20 cellular contexts compared by ENCODE assay signal in the genomic region with DNA sequence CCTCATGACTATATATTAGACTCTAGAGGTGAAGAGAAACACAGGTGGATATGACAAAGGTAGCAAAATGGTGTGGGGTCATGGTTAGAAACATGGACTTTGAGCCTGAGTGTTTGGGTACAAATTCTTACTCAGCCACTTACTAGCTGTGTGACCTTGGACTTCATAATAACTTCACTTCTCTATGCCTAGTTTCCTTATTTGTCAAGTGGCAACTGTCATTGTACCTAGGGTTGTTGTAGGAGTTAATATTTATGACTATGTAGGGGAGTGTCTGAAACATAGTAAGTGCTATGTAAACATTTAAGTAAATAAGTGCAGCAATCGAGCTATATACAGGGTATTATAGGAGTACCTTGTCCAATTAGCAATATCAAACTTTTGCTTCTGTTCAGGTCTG. TPM values are rescaled to one million over a fixed set of nuclear protein-coding genes. Genes with fewer than 3 reads are reported as not detected.
A peak's percentile ranks its signal among the peaks of the same experiment; 100 is the strongest.
DNase-seq lines count a peak whose midpoint lies in the region; TF ChIP-seq lines count a peak whose summit lies in the region.
"Had no signal": no experiment of that assay in that cellular context is flagged by ENCODE, and none has a peak within 500 bp of the region (broad histone marks: within the 10 kb centered on the region; RNA-seq: fewer than 3 reads in every experiment).

No MANE protein-coding gene starts in this region.

- H3K4me1 ChIP-seq in esophagus squamous epithelium (peaks cover 17 to 83% (median 41%) of the 10 kb centered on the region in 3 donors), left ventricle myocardium inferior (peaks cover 30% of the 10 kb centered on the region)

- H3K36me3 Mint-ChIP-seq in activated CD4-positive, alpha-beta memory T cell treated with anti-CD3 and anti-CD28 coated beads, Interleukin-2, amount 10 ng/mL, durations not matched to agents 7 days and 5 days (ENCODE audit: low read depth), result no peaks in the 10 kb centered on the region
- H3K36me3 Mint-ChIP-seq: stimulated activated effector memory CD8-positive, alpha-beta T cell treated with anti-CD3 and anti-CD28 coated beads, Interleukin-12 subunit alpha, Interleukin-12 subunit beta, amount 100 ng/mL, for 72 hours had no signal

- no peaks in the 10 kb centered on the region for H3K36me3 ChIP-seq in esophagus squamous epithelium
- H3K36me3 ChIP-seq in left ventricle myocardium inferior, result no peaks in the 10 kb centered on the region
- H3K36me3 ChIP-seq: BLaER1 treated with 17β-estradiol and CSF1 and Interleukin-3, amounts not matched to agents 10 nM and 100 nM; HAP-1; heart left ventricle; prostate gland had no signal

- H3K27me3 Mint-ChIP-seq in activated CD4-positive, alpha-beta memory T cell treated with anti-CD3 and anti-CD28 coated beads, Interleukin-2, amount 10 ng/mL, durations not matched to agents 7 days and 5 days, result peaks cover 45% of the 10 kb centered on the region

- no peaks in the 10 kb centered on the region for H3K9me3 Mint-ChIP-seq in activated CD4-positive, alpha-beta memory T cell treated with anti-CD3 and anti-CD28 coated beads, Interleukin-2, amount 10 ng/mL, durations not matched to agents 7 days and 5 days
- H3K9me3 Mint-ChIP-seq: stimulated activated effector memory CD8-positive, alpha-beta T cell treated with anti-CD3 and anti-CD28 coated beads, Interleukin-12 subunit alpha, Interleukin-12 subunit beta, amount 100 ng/mL, for 72 hours had no signal

- intact Hi-C loops in esophagus squamous epithelium (cut with DNase I) (no loop called here), head of caudate nucleus (cut with DNase I) (no loop called here), left ventricle myocardium inferior (cut with micrococcal nuclease) (no loop called here)

- peaks cover 34% of the 10 kb centered on the region for H3K4me1 Mint-ChIP-seq in activated CD4-positive, alpha-beta memory T cell treated with anti-CD3 and anti-CD28 coated beads, Interleukin-2, amount 10 ng/mL, durations not matched to agents 7 days and 5 days

- no peak overlapping the region for H3K27ac Mint-ChIP-seq in activated CD4-positive, alpha-beta memory T cell treated with anti-CD3 and anti-CD28 coated beads, Interleukin-2, amount 10 ng/mL, durations not matched to agents 7 days and 5 days
- H3K27ac Mint-ChIP-seq: activated CD8-positive, alpha-beta T cell treated with anti-CD3 and anti-CD28 coated beads, Interleukin-2, amount 10 ng/mL, durations not matched to agents 7 days and 5 days; stimulated activated effector memory CD8-positive, alpha-beta T cell treated with anti-CD3 and anti-CD28 coated beads, Interleukin-12 subunit alpha, Interleukin-12 subunit beta, amount 100 ng/mL, for 72 hours had no signal

- 78 to 86% methylated on average over 1 of the region's 1 CpG for WGBS in esophagus squamous epithelium, 2 donors

- H3K27ac ChIP-seq in esophagus squamous epithelium, result peak overlapping the region in 3 of 4 donors; percentile 86 to 89 (median 88)
- no peak overlapping the region for H3K27ac ChIP-seq in left ventricle myocardium inferior (replicated peaks)
- H3K27ac ChIP-seq: A549; BLaER1 treated with 17β-estradiol and CSF1 and Interleukin-3, amounts not matched to agents 10 nM and 100 nM; KMS-11; prostate gland; RWPE1 had no signal

- CTCF ChIA-PET in activated CD4-positive, alpha-beta memory T cell treated with anti-CD3 and anti-CD28 coated beads, Interleukin-2, amount 10 ng/mL, durations not matched to agents 7 days and 5 days (lab: Charles Lee), result no interaction called here

- POLR2A ChIA-PET in activated CD4-positive, alpha-beta memory T cell treated with anti-CD3 and anti-CD28 coated beads, Interleukin-2, amount 10 ng/mL, durations not matched to agents 7 days and 5 days (lab: Charles Lee), result no interaction called here

- TF ChIP-seq CTCF in esophagus squamous epithelium (IDR thresholded peaks at IDR 0.05) (no peak), left ventricle myocardium inferior (IDR thresholded peaks at IDR 0.05; ENCODE audit: borderline replicate concordance) (no peak)

- H3K27me3 ChIP-seq in esophagus squamous epithelium (no peaks in the 10 kb centered on the region), left ventricle myocardium inferior (ENCODE audit: low read depth) (no peaks in the 10 kb centered on the region)
- H3K27me3 ChIP-seq: heart left ventricle had no signal

- H3K9me3 ChIP-seq in esophagus squamous epithelium (no peaks in the 10 kb centered on the region), left ventricle myocardium inferior (replicated peaks) (no peaks in the 10 kb centered on the region)
- H3K9me3 ChIP-seq: A549; BLaER1 treated with 17β-estradiol and CSF1 and Interleukin-3, amounts not matched to agents 10 nM and 100 nM; HAP-1; heart left ventricle; prostate gland had no signal

- H3K4me3 ChIP-seq in esophagus squamous epithelium (no peak overlapping the region), left ventricle myocardium inferior (no peak overlapping the region)
- H3K4me3 ChIP-seq: A549; BLaER1 treated with 17β-estradiol and CSF1 and Interleukin-3, amounts not matched to agents 10 nM and 100 nM; HAP-1; heart left ventricle; prostate gland had no signal

- H3K4me3 Mint-ChIP-seq in activated CD4-positive, alpha-beta memory T cell treated with anti-CD3 and anti-CD28 coated beads, Interleukin-2, amount 10 ng/mL, durations not matched to agents 7 days and 5 days, result no peak overlapping the region
- H3K4me3 Mint-ChIP-seq: activated CD8-positive, alpha-beta T cell treated with anti-CD3 and anti-CD28 coated beads, Interleukin-2, amount 10 ng/mL, durations not matched to agents 7 days and 5 days; stimulated activated effector memory CD8-positive, alpha-beta T cell treated with anti-CD3 and anti-CD28 coated beads, Interleukin-12 subunit alpha, Interleukin-12 subunit beta, amount 100 ng/mL, for 72 hours had no signal

- DNase-seq in NOMO-1 (lab: John Stamatoyannopoulos, UW; ENCODE audit: unreplicated experiment in 2 of 2) (peak; percentile 22 to 55), NOMO-1 treated with dmso at 0.1 percent for 144 hours (lab: John Stamatoyannopoulos, UW; ENCODE audit: unreplicated experiment) (no peak), NOMO-1 treated with DMSO at 0.1 percent for 48 hours (lab: John Stamatoyannopoulos, UW; ENCODE audit: unreplicated experiment) (peak; percentile 33), esophagus squamous epithelium (lab: John Stamatoyannopoulos, UW) (no peak), head of caudate nucleus (no peak), left ventricle myocardium inferior (no peak), pons (ENCODE audit: low spot score) (no peak)
- no peak for DNase-seq in activated CD4-positive, alpha-beta memory T cell treated with anti-CD3 and anti-CD28 coated beads, Interleukin-2, amount 10 ng/mL, durations not matched to agents 7 days and 5 days
- DNase-seq: activated CD8-positive, alpha-beta T cell treated with anti-CD3 and anti-CD28 coated beads, Interleukin-2, amount 10 ng/mL, durations not matched to agents 7 days and 5 days; heart left ventricle; mesenchymal stem cell; NCI-H1436 treated with DMSO at 0.1 percent for 48 hours; stimulated activated CD4-positive, alpha-beta T cell treated with anti-CD3 and anti-CD28 coated beads, Interleukin-12 subunit alpha, Interleukin-12 subunit beta, amount 100 ng/mL, for 4 hours had no signal

- no peak for TF ChIP-seq POLR2A in esophagus squamous epithelium (IDR thresholded peaks at IDR 0.05)

RNA-seq across cellular contexts. Expression of gene RAPH1, which starts 49.7 kb away (rescaled TPM):
- total RNA-seq in esophagus squamous epithelium, result 100 to 1,000 TPM in 1 of 4 donors, 10 to 100 TPM in 3; 10.6 to 105 (median 26.0) TPM
- total RNA-seq in activated CD4-positive, alpha-beta memory T cell treated with anti-CD3 and anti-CD28 coated beads, Interleukin-2, amount 10 ng/mL, durations not matched to agents 7 days and 5 days, result 1 to 10 TPM in 1 of 2 experiments, under 1 TPM in 1; 0.98 to 1.3 TPM
- total RNA-seq in left ventricle myocardium inferior, result 17.2 TPM

Comparison
In these comparisons a context has a peak if more than half of its experiments do, and no peak if none do; other contexts are left out.
1. DNase-seq: peak in NOMO-1 (2 of 2) and NOMO-1 treated with DMSO at 0.1 percent for 48 hours (single experiment); none in NOMO-1 treated with dmso at 0.1 percent for 144 hours (single experiment), esophagus squamous epithelium (single experiment), head of caudate nucleus (0 of 42), activated CD4-positive, alpha-beta memory T cell treated with anti-CD3 and anti-CD28 coated beads, Interleukin-2, amount 10 ng/mL, durations not matched to agents 7 days and 5 days (single experiment), left ventricle myocardium inferior (single experiment) and pons (single experiment).